Comparison of ENCODE assay signal across 1 cellular context in the genomic region with DNA sequence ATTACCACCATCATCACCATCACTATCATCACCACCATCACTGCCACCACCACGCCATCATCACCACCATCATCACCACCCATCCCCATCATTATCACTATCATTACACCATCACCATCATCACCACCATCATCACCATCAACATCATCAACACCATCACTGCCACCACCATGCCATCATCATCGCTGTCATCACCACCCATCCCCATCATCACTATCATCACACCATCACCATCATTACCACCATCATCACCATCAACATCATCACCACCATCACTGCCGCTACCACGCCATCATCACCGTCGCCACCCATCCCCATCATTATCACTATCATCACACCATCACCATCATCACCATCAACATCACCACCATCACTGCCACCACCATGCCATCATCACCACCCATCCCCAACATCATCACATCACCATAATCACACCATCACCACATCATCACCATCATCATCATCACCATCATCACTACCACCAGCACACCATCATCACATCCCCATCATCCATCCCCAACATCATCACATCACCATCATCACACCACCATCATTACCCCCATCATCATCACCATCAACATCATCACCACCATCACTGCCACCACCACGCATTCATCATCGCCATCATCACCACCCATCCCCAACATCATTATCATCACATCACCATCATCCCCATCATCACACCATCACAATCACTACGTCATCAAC.
TF ChIP-seq lines count a peak whose summit lies in the region.

No MANE protein-coding gene starts in this region.

TF ChIP-seq in HepG2, 621 proteins besides CTCF, POLR2A, EP300 and RAD21 (continued from another document):
- TF ChIP-seq ATF7 (IDR thresholded peaks at IDR 0.05) (peak; percentile 12; the same call in 1 of the 2 replicates), ATF7 (CRISPR knock-in tag; IDR thresholded peaks at IDR 0.05) (no peak), FOXP1 (IDR thresholded peaks at IDR 0.05) (peak; percentile 34; the same call in 1 of the 2 replicates), FOXP1 (CRISPR knock-in tag; IDR thresholded peaks at IDR 0.05) (no peak), ATM (IDR thresholded peaks at IDR 0.05; ENCODE audit: borderline replicate concordance) (peak; percentile 48; the same call in 1 of the 2 replicates), IRF2 (CRISPR knock-in tag; IDR thresholded peaks at IDR 0.05) (no peak), JUNB (CRISPR knock-in tag; IDR thresholded peaks at IDR 0.05; ENCODE audit: borderline replicate concordance) (0 out of 2 replicates have a peak, but pooled peaks have one; percentile 7)
TF ChIP-seq in HepG2: peak in this region for 5.
